In the genomic region with DNA sequence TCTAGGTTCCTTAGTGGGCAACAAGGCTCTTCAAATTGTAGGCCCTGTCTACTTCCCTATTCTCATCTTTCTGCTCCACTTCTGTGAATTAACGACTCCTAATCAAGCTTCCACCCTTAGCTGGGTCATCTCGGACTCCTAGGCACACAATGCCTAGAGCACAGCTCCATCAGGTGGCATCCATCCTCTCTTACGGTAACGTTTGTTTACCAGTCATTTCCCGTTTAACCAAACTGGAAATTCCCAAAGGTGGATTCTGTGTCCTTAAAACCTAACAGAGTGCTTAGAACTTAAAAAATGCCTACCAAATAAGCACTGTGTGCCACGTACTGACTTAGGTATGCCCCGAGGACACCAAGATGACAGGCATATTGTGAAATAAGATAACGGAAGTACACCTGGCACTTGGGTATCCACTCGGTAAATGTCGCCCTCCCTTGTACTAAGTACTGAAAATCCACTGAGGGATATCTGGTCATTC, we compare ENCODE assay signal across 8 cellular contexts. TPM values are rescaled to one million over a fixed set of nuclear protein-coding genes. Genes with fewer than 3 reads are reported as not detected.
DNase-seq lines count a peak whose midpoint lies in the region; ATAC-seq and TF ChIP-seq lines count a peak whose summit lies in the region.

No MANE protein-coding gene starts in this region.

- peaks cover 38 to 72% (median 53%) of the 10 kb centered on the region in 4 donors for H3K4me1 Mint-ChIP-seq in CD4-positive, alpha-beta memory T cell
- H3K4me1 Mint-ChIP-seq in T-helper 17 cell: peaks cover 44% of the 10 kb centered on the region

- DNase-seq in CD4-positive, alpha-beta memory T cell: peak in 4 of 5 donors; percentile 12 to 30 (median 23)
- DNase-seq in T-helper 17 cell (no peak), fibroblast of mammary gland (ENCODE audit: low read depth) (peak; percentile 29), renal cortical epithelial cell (ENCODE audit: low read depth) (peak; percentile 77)

- intact Hi-C loops in CD4-positive, alpha-beta memory T cell (cut with micrococcal nuclease): loop anchor here (5.0 kb wide), 3 partner anchors 99 to 1156 kb away; a partner anchor contains a TSS

- H3K36me3 ChIP-seq in CD4-positive, alpha-beta memory T cell (ENCODE audit: insufficient read depth, low read length): peaks cover 9% of the 10 kb centered on the region

- H3K27ac ChIP-seq in CD4-positive, alpha-beta memory T cell (ENCODE audit: low read depth, low read length): peak overlapping the region; percentile 76

- CTCF ChIA-PET in CD4-positive, alpha-beta memory T cell (lab: Charles Lee; ENCODE audit: partially characterized antibody): interaction anchor here (0.6 to 5.3 kb wide), 14 partner anchors 9 to 281 kb away, joined by 3 to 41 read pairs (median 5); a partner anchor contains a TSS

- peak overlapping the region; percentile 90 to 98 (median 96) for H3K27ac Mint-ChIP-seq in CD4-positive, alpha-beta memory T cell
- H3K27ac Mint-ChIP-seq in T-helper 17 cell: peak overlapping the region; percentile 95

- H3K9me3 Mint-ChIP-seq in CD4-positive, alpha-beta memory T cell: peaks cover 0 to 5% (median 0%) of the 10 kb centered on the region in 8 donors

- POLR2A ChIA-PET in CD4-positive, alpha-beta memory T cell (lab: Charles Lee; ENCODE audit: partially characterized antibody): interaction anchor here (0.5 to 3.5 kb wide), 11 partner anchors 13 to 938 kb away, joined by 3 to 60 read pairs (median 6); a partner anchor contains a TSS

- TF ChIP-seq CTCF in fibroblast of mammary gland (conservative IDR thresholded peaks at IDR 0.05; ENCODE audit: control insufficient read depth, insufficient read depth, low read depth, low read length): no peak

- no peaks in the 10 kb centered on the region for H3K9me3 ChIP-seq in CD4-positive, alpha-beta memory T cell (ENCODE audit: control insufficient read depth in 1 of 2, low read length in 2 of 2)
- no peaks in the 10 kb centered on the region for H3K9me3 ChIP-seq in T-helper 17 cell (ENCODE audit: control insufficient read depth, low read length, poor library complexity, severe bottlenecking)

- H3K36me3 Mint-ChIP-seq in CD4-positive, alpha-beta memory T cell: peaks cover 13 to 29% of the 10 kb centered on the region in 2 donors
- peaks cover 6% of the 10 kb centered on the region for H3K36me3 Mint-ChIP-seq in T-helper 17 cell (ENCODE audit: low read depth)

- H3K27me3 ChIP-seq in CD4-positive, alpha-beta memory T cell (ENCODE audit: insufficient read depth, low read length): no peaks in the 10 kb centered on the region

- no peaks in the 10 kb centered on the region for H3K27me3 Mint-ChIP-seq in CD4-positive, alpha-beta memory T cell
- no peaks in the 10 kb centered on the region for H3K27me3 Mint-ChIP-seq in T-helper 17 cell

- peaks cover 53% of the 10 kb centered on the region for H3K4me1 ChIP-seq in CD4-positive, alpha-beta memory T cell (ENCODE audit: insufficient read depth, low read length)

- H3K4me3 ChIP-seq in CD4-positive, alpha-beta memory T cell (ENCODE audit: low read length in 2 of 2): peak overlapping the region; percentile 68 to 83
- H3K4me3 ChIP-seq in fibroblast of mammary gland (ENCODE audit: control insufficient read depth, low read depth, low read length): peak overlapping the region; percentile 85

- ATAC-seq in HG03108 (IDR thresholded peaks at IDR 0.05; ENCODE audit: unreplicated experiment): peak; percentile 21
- ATAC-seq in T-helper 17 cell: no peak
- no peak for ATAC-seq in GM19455 (IDR thresholded peaks at IDR 0.05; ENCODE audit: unreplicated experiment)
- ATAC-seq in GM18498 (IDR thresholded peaks at IDR 0.05; ENCODE audit: unreplicated experiment): no peak
- ATAC-seq in HG03097 (IDR thresholded peaks at IDR 0.05; ENCODE audit: low FRiP score, unreplicated experiment): no peak

- peak overlapping the region; percentile 94 to 99 (median 98) for H3K4me3 Mint-ChIP-seq in CD4-positive, alpha-beta memory T cell
- H3K4me3 Mint-ChIP-seq in T-helper 17 cell: peak overlapping the region; percentile 97

RNA-seq across cellular contexts. Expression of a gene that starts 1.5 kb away (rescaled TPM):
- 100 to 1,000 TPM; 120 to 129 TPM for total RNA-seq in CD4-positive, alpha-beta memory T cell
- polyA plus RNA-seq in CD4-positive, alpha-beta memory T cell: 100 to 1,000 TPM in 1 of 2 donors, 10 to 100 TPM in 1; 73.0 to 148 TPM
- total RNA-seq in T-helper 17 cell (10 to 100 TPM; 84.2 to 87.3 TPM), renal cortical epithelial cell (93.8 and 127 TPM in 2 replicates)

Comparison
In these comparisons a context has a peak if more than half of its experiments do, and no peak if none do; other contexts are left out.
1. DNase-seq: peak in CD4-positive, alpha-beta memory T cell (4 of 5), fibroblast of mammary gland (single experiment) and renal cortical epithelial cell (single experiment); none in T-helper 17 cell (0 of 3).